ENCODE assay signal across 22 cellular contexts in genomic region chr2:16661536-16661935, GRCh38. TPM values are rescaled to one million over a fixed set of nuclear protein-coding genes. Genes with fewer than 3 reads are reported as not detected.
DNase-seq lines count a peak whose midpoint lies in the region; ATAC-seq and TF ChIP-seq lines count a peak whose summit lies in the region.
"Had no signal": no experiment of that assay in that cellular context is flagged by ENCODE, and none has a peak within 500 bp of the region (broad histone marks: within the 10 kb centered on the region; RNA-seq: fewer than 3 reads in every experiment).

No MANE protein-coding gene starts in this region.

- H3K4me3 ChIP-seq in esophagus muscularis mucosa: no peak overlapping the region
- no peak overlapping the region for H3K4me3 ChIP-seq in transverse colon
- H3K4me3 ChIP-seq in vagina: no peak overlapping the region
- H3K4me3 ChIP-seq: BLaER1, GM12878 had no signal

- no peak for TF ChIP-seq POLR2A in esophagus muscularis mucosa (IDR thresholded peaks at IDR 0.05; ENCODE audit: low read depth)
- TF ChIP-seq POLR2A in transverse colon (IDR thresholded peaks at IDR 0.05): no peak
- no peak for TF ChIP-seq POLR2A in vagina (IDR thresholded peaks at IDR 0.05)

- DNase-seq in DMS153 (lab: John Stamatoyannopoulos, UW) (peak; percentile 24), DMS153 treated with DMSO at 0.1 percent for 48 hours (lab: John Stamatoyannopoulos, UW; ENCODE audit: unreplicated experiment) (no peak), esophagus muscularis mucosa (ENCODE audit: extremely low spot score) (peak; percentile 72), transverse colon (no peak), foreskin melanocyte (no peak), mucosa of gallbladder (ENCODE audit: low spot score) (no peak), vagina (ENCODE audit: extremely low spot score in 2 of 2) (no peak)
- DNase-seq in natural killer cell treated with Interleukin-12 subunit alpha and Interleukin-12 subunit beta and Interleukin-15 and Interleukin-18, amount 100 ng/mL, for 72 hours (ENCODE audit: low spot score): no peak
- DNase-seq: CD8-positive, alpha-beta T cell; DMS79 treated with DMSO at 0.1 percent for 48 hours; GOT3; Karpas-422; NCI-H1105; NCI-H1694 treated with DMSO at 0.1 percent for 48 hours; NCI-H2107; NCI-H2227 treated with DMSO at 0.1 percent for 48 hours; NCI-H524; SHP77 had no signal

- no peaks in the 10 kb centered on the region for H3K27me3 ChIP-seq in esophagus muscularis mucosa
- peaks cover 20% of the 10 kb centered on the region for H3K27me3 ChIP-seq in transverse colon
- H3K27me3 ChIP-seq in vagina: no peaks in the 10 kb centered on the region
- H3K27me3 ChIP-seq: BLaER1 had no signal

- intact Hi-C loops in esophagus muscularis mucosa (cut with DNase I) (no loop called here), transverse colon (cut with DNase I; ENCODE audit: low total_unique reads) (no loop called here), vagina (cut with DNase I) (loop anchor here (10.0 kb wide), 1 partner anchor 1093 kb away; the partner anchor contains the start of genes GEN1 and SMC6)

- no peaks in the 10 kb centered on the region for H3K36me3 Mint-ChIP-seq in natural killer cell treated with Interleukin-12 subunit alpha and Interleukin-12 subunit beta and Interleukin-15 and Interleukin-18, amount 100 ng/mL, for 72 hours
- H3K36me3 Mint-ChIP-seq: CD8-positive, alpha-beta T cell had no signal

- in situ Hi-C loops in transverse colon (cut with MboI; ENCODE audit: low pct_ligation_motif_present in 1 of 4, low pct_unique_long_range_greater_than_20kb in 1 of 4, low sequenced_read_pairs in 3 of 4): no loop called here

- H3K4me1 ChIP-seq in esophagus muscularis mucosa: peaks cover 39 to 95% (median 89%) of the 10 kb centered on the region in 4 donors
- peaks cover 10 to 82% (median 23%) of the 10 kb centered on the region in 4 donors for H3K4me1 ChIP-seq in transverse colon
- peaks cover 87% of the 10 kb centered on the region for H3K4me1 ChIP-seq in vagina

- TF ChIP-seq CTCF in esophagus muscularis mucosa (IDR thresholded peaks at IDR 0.05): no peak
- TF ChIP-seq CTCF in transverse colon (IDR thresholded peaks at IDR 0.05): no peak
- no peak for TF ChIP-seq CTCF in vagina (IDR thresholded peaks at IDR 0.05)

- no peaks in the 10 kb centered on the region for H3K27me3 Mint-ChIP-seq in natural killer cell treated with Interleukin-12 subunit alpha and Interleukin-12 subunit beta and Interleukin-15 and Interleukin-18, amount 100 ng/mL, for 72 hours

- TF ChIP-seq EP300 in esophagus muscularis mucosa (IDR thresholded peaks at IDR 0.05): no peak
- no peak for TF ChIP-seq EP300 in transverse colon (IDR thresholded peaks at IDR 0.05; ENCODE audit: low read depth)

- no peaks in the 10 kb centered on the region for H3K9me3 ChIP-seq in esophagus muscularis mucosa
- H3K9me3 ChIP-seq in transverse colon: no peaks in the 10 kb centered on the region
- no peaks in the 10 kb centered on the region for H3K9me3 ChIP-seq in vagina
- H3K9me3 ChIP-seq: BLaER1 had no signal

- no peaks in the 10 kb centered on the region for H3K9me3 Mint-ChIP-seq in natural killer cell treated with Interleukin-12 subunit alpha and Interleukin-12 subunit beta and Interleukin-15 and Interleukin-18, amount 100 ng/mL, for 72 hours
- H3K9me3 Mint-ChIP-seq: CD8-positive, alpha-beta T cell had no signal

- peaks cover 74 to 78% of the 10 kb centered on the region in 2 donors for H3K4me1 Mint-ChIP-seq in natural killer cell treated with Interleukin-12 subunit alpha and Interleukin-12 subunit beta and Interleukin-15 and Interleukin-18, amount 100 ng/mL, for 72 hours (ENCODE audit: low read depth in 2 of 2)

- H3K36me3 ChIP-seq in esophagus muscularis mucosa: no peaks in the 10 kb centered on the region
- H3K36me3 ChIP-seq in transverse colon: no peaks in the 10 kb centered on the region
- H3K36me3 ChIP-seq in vagina: no peaks in the 10 kb centered on the region
- H3K36me3 ChIP-seq: BLaER1 had no signal

- peak overlapping the region; percentile 32 for H3K4me3 Mint-ChIP-seq in natural killer cell treated with Interleukin-12 subunit alpha and Interleukin-12 subunit beta and Interleukin-15 and Interleukin-18, amount 100 ng/mL, for 72 hours
- H3K4me3 Mint-ChIP-seq: CD8-positive, alpha-beta T cell had no signal

- H3K27ac ChIP-seq in esophagus muscularis mucosa (replicated peaks in 1 of 4) (peak overlapping the region in 1 of 4 donors; percentile 12), transverse colon (peak overlapping the region; percentile 7 to 45 (median 20)), vagina (no peak overlapping the region)
- H3K27ac ChIP-seq: 22Rv1, BLaER1 had no signal

- H3K27ac Mint-ChIP-seq in natural killer cell treated with Interleukin-12 subunit alpha and Interleukin-12 subunit beta and Interleukin-15 and Interleukin-18, amount 100 ng/mL, for 72 hours: peak overlapping the region; percentile 19 to 93
- H3K27ac Mint-ChIP-seq: CD8-positive, alpha-beta T cell had no signal

- no peak for ATAC-seq in natural killer cell treated with Interleukin-12 subunit alpha and Interleukin-12 subunit beta and Interleukin-15 and Interleukin-18, amount 100 ng/mL, for 72 hours
- ATAC-seq: CD8-positive, alpha-beta T cell; GM12878; HepG2 had no signal

- WGBS in esophagus muscularis mucosa: 46% methylated on average over 4 of the region's 4 CpGs
- WGBS in transverse colon (ENCODE audit: low coverage in 1 of 2), 2 donors: 42 to 47% methylated on average over 4 of the region's 4 CpGs

RNA-seq across cellular contexts. Expression of gene CYRIA, which starts 4.1 kb away (rescaled TPM):
- 10 to 100 TPM; 10.3 to 13.3 (median 11.2) TPM for total RNA-seq in esophagus muscularis mucosa
- total RNA-seq in natural killer cell treated with Interleukin-12 subunit alpha and Interleukin-12 subunit beta and Interleukin-15 and Interleukin-18, amount 100 ng/mL, for 72 hours: 10 to 100 TPM in 1 of 2 donors, 1 to 10 TPM in 1; 5.1 to 13.3 TPM
- total RNA-seq in transverse colon: 1 to 10 TPM in 3 of 4 donors, under 1 TPM in 1; 0.20 to 8.4 (median 2.6) TPM
- total RNA-seq in mucosa of gallbladder: 7.0 TPM
- 12.5 TPM for total RNA-seq in vagina
- total RNA-seq: HepG2 had no signal

Comparison
In these comparisons a context has a peak if more than half of its experiments do, and no peak if none do; other contexts are left out.
1. DNase-seq: peak in DMS153 (single experiment) and esophagus muscularis mucosa (single experiment); none in DMS153 treated with DMSO at 0.1 percent for 48 hours (single experiment), natural killer cell treated with Interleukin-12 subunit alpha and Interleukin-12 subunit beta and Interleukin-15 and Interleukin-18, amount 100 ng/mL, for 72 hours (single experiment), transverse colon (single experiment), foreskin melanocyte (single experiment), mucosa of gallbladder (single experiment) and vagina (0 of 2).